8 cellular contexts compared by ENCODE assay signal in genomic region chr5:6633469-6634326, GRCh38. TPM values are rescaled to one million over a fixed set of nuclear protein-coding genes. Genes with fewer than 3 reads are reported as not detected.
DNase-seq lines count a peak whose midpoint lies in the region; ATAC-seq and TF ChIP-seq lines count a peak whose summit lies in the region.

No MANE protein-coding gene starts in this region.

- peaks cover 18 to 31% of the 10 kb centered on the region in 2 experiments; a peak in 3 of 4 replicates for H3K36me3 ChIP-seq in HCT116 (ENCODE audit: control insufficient read depth in 1 of 2, insufficient read depth in 2 of 2, low read length in 2 of 2)

- POLR2A ChIA-PET in HCT116 (lab: Charles Lee), result interaction anchor here (0.6 to 1.6 kb wide), 6 partner anchors 9 to 1184 kb away, joined by 3 to 6 read pairs (median 4); no protein-coding TSS in a partner anchor
- POLR2A ChIA-PET in activated CD8-positive, alpha-beta T cell treated with anti-CD3 and anti-CD28 coated beads, Interleukin-2, amount 10 ng/mL, durations not matched to agents 7 days and 5 days (lab: Charles Lee), result interaction anchor here (0.6 to 2.7 kb wide), 13 partner anchors 8 to 255 kb away, joined by 3 to 24 read pairs (median 4); partner anchors contain the start of genes MED10 and TENT4A

- H3K9ac ChIP-seq in HCT116 (ENCODE audit: low read length), result peak overlapping the region; percentile 81

- intact Hi-C loops in HCT116 (cut with micrococcal nuclease), result loop anchor here (1.0 to 5.0 kb wide), 3 partner anchors 79 to 256 kb away; partner anchors contain the start of gene MED10

- TF ChIP-seq RAD21 in HCT116 (IDR thresholded peaks at IDR 0.05; ENCODE audit: low read depth), result no peak

- H3K27ac Mint-ChIP-seq in activated CD8-positive, alpha-beta T cell treated with anti-CD3 and anti-CD28 coated beads, Interleukin-2, amount 10 ng/mL, durations not matched to agents 7 days and 5 days, result peak overlapping the region; percentile 99

- H3K4me3 ChIP-seq in HCT116 (replicated peaks in 1 of 2; ENCODE audit: low read depth in 1 of 2, low read length in 2 of 2) (peak overlapping the region; percentile 87 to 96), LNCaP clone FGC (ENCODE audit: low read depth, low read length) (peak overlapping the region; percentile 71)

- H3K36me3 Mint-ChIP-seq in activated CD8-positive, alpha-beta T cell treated with anti-CD3 and anti-CD28 coated beads, Interleukin-2, amount 10 ng/mL, durations not matched to agents 7 days and 5 days (ENCODE audit: low read depth), result peaks cover 38% of the 10 kb centered on the region

- no peaks in the 10 kb centered on the region for H3K27me3 ChIP-seq in HCT116 (ENCODE audit: insufficient read depth, low read length)

- peaks cover 44% of the 10 kb centered on the region for H3K4me1 Mint-ChIP-seq in activated CD8-positive, alpha-beta T cell treated with anti-CD3 and anti-CD28 coated beads, Interleukin-2, amount 10 ng/mL, durations not matched to agents 7 days and 5 days (ENCODE audit: low read depth)

- peaks cover 11 to 18% of the 10 kb centered on the region in 2 experiments; a peak in 3 of 4 replicates for H3K4me1 ChIP-seq in HCT116 (ENCODE audit: control insufficient read depth in 1 of 2, insufficient read depth in 2 of 2, low read length in 2 of 2)

- H3K27me3 Mint-ChIP-seq in activated CD8-positive, alpha-beta T cell treated with anti-CD3 and anti-CD28 coated beads, Interleukin-2, amount 10 ng/mL, durations not matched to agents 7 days and 5 days (ENCODE audit: low read depth), result no peaks in the 10 kb centered on the region

- peaks cover 87% of the 10 kb centered on the region for H3K79me2 ChIP-seq in HCT116 (ENCODE audit: insufficient read depth, low read length)

- ATAC-seq in HCT116 (peak; percentile 71), omental fat pad (ENCODE audit: low FRiP score) (peak; percentile 64)
- ATAC-seq in activated CD8-positive, alpha-beta T cell treated with anti-CD3 and anti-CD28 coated beads, Interleukin-2, amount 10 ng/mL, durations not matched to agents 7 days and 5 days, result peak; percentile 70

- peak overlapping the region; percentile 95 for H3K27ac ChIP-seq in HCT116 (ENCODE audit: low read depth, low read length)

- H3K4me2 ChIP-seq in HCT116 (ENCODE audit: low read length), result peak overlapping the region; percentile 95

- no TSS peak for BruUV-seq in HCT116 (replicated peaks; lab: Mats Ljungman, UMichigan)

- H2AFZ ChIP-seq in HCT116 (ENCODE audit: low read depth, low read length, poor library complexity, severe bottlenecking), result no peak overlapping the region

- H4K20me1 ChIP-seq in HCT116 (ENCODE audit: insufficient read depth), result peaks cover 8% of the 10 kb centered on the region; the same call in 1 of the 2 replicates

- TF ChIP-seq POLR2A in HCT116 (IDR thresholded peaks at IDR 0.05; ENCODE audit: borderline replicate concordance, extremely low read depth, insufficient read depth, insufficient read length), result no peak

- H3K9me2 ChIP-seq in HCT116 (ENCODE audit: insufficient read depth), result no peaks in the 10 kb centered on the region

- TF ChIP-seq CTCF in HCT116 (IDR thresholded peaks at IDR 0.05 in 2 of 3, conservative IDR thresholded peaks at IDR 0.05 in 1 of 3; ENCODE audit: borderline replicate concordance in 1 of 3, insufficient read depth in 1 of 3, low read depth in 2 of 3, low read length in 2 of 3) (no peak), LNCaP clone FGC (IDR thresholded peaks at IDR 0.05; ENCODE audit: control insufficient read depth, extremely low read depth, insufficient read depth) (no peak), omental fat pad (IDR thresholded peaks at IDR 0.05) (no peak)

- RAD21 ChIA-PET in HCT116 (lab: Charles Lee; ENCODE audit: low non-redundant PET in 1 of 2, low total read pairs in 2 of 2, uncharacterized antibody in 2 of 2, unreplicated experiment in 2 of 2), result interaction anchor here in 1 of 2 experiments (1.0 kb wide), 1 partner anchor 79 kb away, joined by 4 read pairs; the partner anchor contains the start of gene TENT4A

- H3K9me3 ChIP-seq in HCT116 (ENCODE audit: control insufficient read depth in 1 of 2, insufficient read depth in 1 of 2, low read depth in 1 of 2, low read length in 2 of 2), result no peaks in the 10 kb centered on the region

- peak overlapping the region; percentile 87 for H3K4me3 Mint-ChIP-seq in activated CD8-positive, alpha-beta T cell treated with anti-CD3 and anti-CD28 coated beads, Interleukin-2, amount 10 ng/mL, durations not matched to agents 7 days and 5 days

- DNase-seq in stimulated activated CD4-positive, alpha-beta T cell treated with anti-CD3 and anti-CD28 coated beads, Interleukin-2, amount 100 ng/mL, for 24 hours, result peak; percentile 33 to 43
- no peak for DNase-seq in stimulated activated CD4-positive, alpha-beta T cell treated with anti-CD3 and anti-CD28 coated beads, Interleukin-4, amount 100 ng/mL, for 24 hours
- DNase-seq in HCT116 (ENCODE audit: low read depth, low spot score) (no peak), LNCaP clone FGC (ENCODE audit: low read depth) (peak; percentile 17), glomerular visceral epithelial cell (ENCODE audit: extremely low spot score) (peak; percentile 15), omental fat pad (ENCODE audit: low spot score) (no peak)
- no peak for DNase-seq in activated CD8-positive, alpha-beta T cell treated with anti-CD3 and anti-CD28 coated beads, Interleukin-2, amount 10 ng/mL, durations not matched to agents 7 days and 5 days
- DNase-seq in stimulated activated naive CD4-positive, alpha-beta T cell treated with Interleukin-2 at 50 U/mL for 16 hours (lab: John Stamatoyannopoulos, UW), result no peak

- H3K9me3 Mint-ChIP-seq in activated CD8-positive, alpha-beta T cell treated with anti-CD3 and anti-CD28 coated beads, Interleukin-2, amount 10 ng/mL, durations not matched to agents 7 days and 5 days (ENCODE audit: insufficient read depth), result no peaks in the 10 kb centered on the region

- CTCF ChIA-PET in HCT116 (lab: Charles Lee), result interaction anchor here (1.1 kb wide), 1 partner anchor 126 kb away, joined by 3 read pairs; no protein-coding TSS in a partner anchor
- CTCF ChIA-PET in activated CD8-positive, alpha-beta T cell treated with anti-CD3 and anti-CD28 coated beads, Interleukin-2, amount 10 ng/mL, durations not matched to agents 7 days and 5 days (lab: Charles Lee), result interaction anchor here (0.7 to 2.4 kb wide), 4 partner anchors 9 to 112 kb away, joined by 3 to 9 read pairs (median 4); no protein-coding TSS in a partner anchor

TF ChIP-seq in HCT116, 20 proteins besides CTCF, POLR2A, EP300 and RAD21:
- TF ChIP-seq EZH2phosphoT487 (IDR thresholded peaks at IDR 0.05; ENCODE audit: borderline replicate concordance), result no peak

RNA-seq across cellular contexts. Expression of gene SRD5A1, which starts 0.5 kb away (rescaled TPM):
- total RNA-seq in HCT116 (2021; ENCODE audit: unreplicated experiment) (24.7 TPM), omental fat pad (1 to 10 TPM; 2.3 to 6.7 (median 6.0) TPM)
- polyA plus RNA-seq in HCT116 (2012), result 12.5 and 15.1 TPM in 2 replicates
- total RNA-seq in activated CD8-positive, alpha-beta T cell treated with anti-CD3 and anti-CD28 coated beads, Interleukin-2, amount 10 ng/mL, durations not matched to agents 7 days and 5 days, result 10 to 100 TPM; 15.9 to 20.4 TPM

RNA-seq across cellular contexts. Expression of gene NSUN2, which starts 0.9 kb away (rescaled TPM):
- total RNA-seq in HCT116 (2021; ENCODE audit: unreplicated experiment), result 101 TPM
- polyA plus RNA-seq in HCT116 (2012), result 50.0 and 51.2 TPM in 2 replicates
- 10 to 100 TPM; 83.0 to 84.7 TPM for total RNA-seq in activated CD8-positive, alpha-beta T cell treated with anti-CD3 and anti-CD28 coated beads, Interleukin-2, amount 10 ng/mL, durations not matched to agents 7 days and 5 days
- 100 to 1,000 TPM in 1 of 4 donors, 10 to 100 TPM in 3; 38.5 to 100 (median 40.4) TPM for total RNA-seq in omental fat pad

Comparison
In these comparisons a context has a peak if more than half of its experiments do, and no peak if none do; other contexts are left out.
1. DNase-seq: peak in stimulated activated CD4-positive, alpha-beta T cell treated with anti-CD3 and anti-CD28 coated beads, Interleukin-2, amount 100 ng/mL, for 24 hours (2 of 2), LNCaP clone FGC (single experiment) and glomerular visceral epithelial cell (single experiment); none in stimulated activated CD4-positive, alpha-beta T cell treated with anti-CD3 and anti-CD28 coated beads, Interleukin-4, amount 100 ng/mL, for 24 hours (single experiment), HCT116 (single experiment), activated CD8-positive, alpha-beta T cell treated with anti-CD3 and anti-CD28 coated beads, Interleukin-2, amount 10 ng/mL, durations not matched to agents 7 days and 5 days (single experiment), omental fat pad (single experiment) and stimulated activated naive CD4-positive, alpha-beta T cell treated with Interleukin-2 at 50 U/mL for 16 hours (single experiment).
2. Peak in every context shown above with its lines, with median percentiles within 50 percentile points of each other: ATAC-seq.